ENCODE assay signal across 12 cellular contexts in the genomic region with DNA sequence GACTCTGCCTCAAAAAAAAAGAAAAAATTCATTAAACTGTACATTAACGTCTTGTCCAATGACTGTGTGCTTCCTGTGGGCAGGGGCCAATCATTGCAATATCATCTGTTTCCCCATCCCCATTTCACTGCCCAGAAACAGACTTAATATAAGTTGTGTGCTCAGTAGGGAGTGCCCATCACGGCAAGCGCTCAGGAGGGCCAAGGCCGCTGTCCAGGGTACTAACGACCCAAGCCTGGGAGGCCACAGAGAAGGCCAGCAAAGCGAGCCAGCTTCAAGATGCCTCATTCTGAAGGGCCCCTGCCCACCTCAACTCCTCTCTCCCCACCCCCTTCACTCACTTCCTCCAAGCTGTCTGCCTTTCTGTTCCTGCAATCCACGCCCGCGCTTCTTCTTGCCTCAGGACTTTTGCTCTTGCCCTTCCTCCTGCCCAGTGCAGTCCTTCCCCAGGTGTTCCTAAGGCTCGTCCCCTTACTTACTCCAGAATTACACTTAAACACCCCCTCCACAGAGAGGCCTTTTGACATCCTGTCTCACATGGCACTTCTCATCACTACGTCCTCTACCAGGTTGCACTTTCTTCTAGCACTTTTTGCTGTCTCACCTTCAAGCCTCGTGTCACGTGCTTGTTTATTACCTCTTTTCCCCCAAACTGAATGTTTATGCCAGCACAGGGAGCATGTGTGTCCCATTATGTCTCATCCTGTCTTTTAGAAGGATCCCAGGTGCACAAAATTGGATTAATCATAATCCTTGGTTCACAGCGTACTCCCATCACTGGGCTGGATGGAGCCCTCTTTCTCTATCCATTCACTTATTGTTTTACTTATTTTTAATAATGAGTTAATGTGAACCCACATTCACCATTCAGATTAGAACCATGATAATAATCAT. TPM values are rescaled to one million over a fixed set of nuclear protein-coding genes. Genes with fewer than 3 reads are reported as not detected.
DNase-seq lines count a peak whose midpoint lies in the region; FAIRE-seq and TF ChIP-seq lines count a peak whose summit lies in the region.
"Had no signal": no experiment of that assay in that cellular context is flagged by ENCODE, and none has a peak within 500 bp of the region (broad histone marks: within the 10 kb centered on the region; RNA-seq: fewer than 3 reads in every experiment).

No MANE protein-coding gene starts in this region.

- H3K4me3 ChIP-seq in fibroblast of pulmonary artery (replicated peaks; ENCODE audit: low read depth, low read length), result no peak overlapping the region
- H3K4me3 ChIP-seq: adrenal gland, pancreas had no signal

- peaks cover 13% of the 10 kb centered on the region for H3K4me1 Mint-ChIP-seq in activated naive CD4-positive, alpha-beta T cell treated with anti-CD3 and anti-CD28 coated beads, Interleukin-2, amount 10 ng/mL, durations not matched to agents 7 days and 5 days
- H3K4me1 Mint-ChIP-seq in activated T-helper 2 cell treated with anti-CD3 and anti-CD28 coated beads, Interferon-gamma antibody, Interleukin-2, Interleukin-4, amounts not matched to agents 10 μg/mL and 5 μg/mL and 100 μg/mL, durations not matched to agents 14 hours and 24 hours and 36 hours (ENCODE audit: low read depth), result no peaks in the 10 kb centered on the region

- intact Hi-C loops in activated T-helper 2 cell treated with anti-CD3 and anti-CD28 coated beads, Interferon-gamma antibody, Interleukin-2, Interleukin-4, amounts not matched to agents 10 μg/mL and 5 μg/mL and 100 μg/mL, durations not matched to agents 14 hours and 24 hours and 36 hours (cut with micrococcal nuclease), result no loop called here

- peaks cover 41% of the 10 kb centered on the region for H3K27me3 Mint-ChIP-seq in activated naive CD4-positive, alpha-beta T cell treated with anti-CD3 and anti-CD28 coated beads, Interleukin-2, amount 10 ng/mL, durations not matched to agents 7 days and 5 days
- peaks cover 13% of the 10 kb centered on the region for H3K27me3 Mint-ChIP-seq in activated T-helper 2 cell treated with anti-CD3 and anti-CD28 coated beads, Interferon-gamma antibody, Interleukin-2, Interleukin-4, amounts not matched to agents 10 μg/mL and 5 μg/mL and 100 μg/mL, durations not matched to agents 14 hours and 24 hours and 36 hours (ENCODE audit: low read depth)

- FAIRE-seq in urothelium cell line (lab: Jason Lieb, UNC), result no peak
- FAIRE-seq: pancreas had no signal

- no peaks in the 10 kb centered on the region for H3K36me3 Mint-ChIP-seq in activated naive CD4-positive, alpha-beta T cell treated with anti-CD3 and anti-CD28 coated beads, Interleukin-2, amount 10 ng/mL, durations not matched to agents 7 days and 5 days
- no peaks in the 10 kb centered on the region for H3K36me3 Mint-ChIP-seq in activated T-helper 2 cell treated with anti-CD3 and anti-CD28 coated beads, Interferon-gamma antibody, Interleukin-2, Interleukin-4, amounts not matched to agents 10 μg/mL and 5 μg/mL and 100 μg/mL, durations not matched to agents 14 hours and 24 hours and 36 hours (ENCODE audit: low read depth)

- TF ChIP-seq CTCF in fibroblast of pulmonary artery (IDR thresholded peaks at IDR 0.05; ENCODE audit: low read length, missing control alignments), result no peak

- DNase-seq in activated naive CD4-positive, alpha-beta T cell treated with anti-CD3 and anti-CD28 coated beads, Interleukin-2, amount 10 ng/mL, durations not matched to agents 7 days and 5 days, result peak; percentile 40
- no peak for DNase-seq in activated naive CD4-positive, alpha-beta T cell treated with Interleukin-2 at 50 U/mL for 16 hours
- DNase-seq in SK-MEL-5 (ENCODE audit: low read depth, low spot score) (peak; percentile 10), fibroblast of pulmonary artery (ENCODE audit: low read depth) (peak; percentile 58), urothelium cell line (ENCODE audit: low spot score) (peak; percentile 52), middle frontal gyrus (ENCODE audit: extremely low spot score, low spot score) (no peak), SIG-M5 treated with dmso at 0.1 percent for 504 hours (lab: John Stamatoyannopoulos, UW; ENCODE audit: unreplicated experiment) (no peak)
- no peak for DNase-seq in activated T-helper 2 cell treated with anti-CD3 and anti-CD28 coated beads, Interferon-gamma antibody, Interleukin-2, Interleukin-4, amounts not matched to agents 10 μg/mL and 5 μg/mL and 100 μg/mL, durations not matched to agents 14 hours and 24 hours and 36 hours (ENCODE audit: low spot score)
- DNase-seq: activated CD4-positive, alpha-beta T cell treated with anti-CD3 and anti-CD28 coated beads, Interleukin-2, amount 50 U/mL, for 1 hour; NCI-H2029; pancreas had no signal

- CTCF ChIA-PET in activated naive CD4-positive, alpha-beta T cell treated with anti-CD3 and anti-CD28 coated beads, Interleukin-2, amount 10 ng/mL, durations not matched to agents 7 days and 5 days (lab: Charles Lee), result interaction anchor here (1.4 kb wide), 1 partner anchor 50 kb away, joined by 3 read pairs; no protein-coding TSS in a partner anchor

- in situ Hi-C loops in SK-MEL-5 (cut with HindIII; ENCODE audit: low pct_unique_long_range_greater_than_20kb, low sequenced_read_pairs), result no loop called here

- no peak overlapping the region for H3K27ac Mint-ChIP-seq in activated naive CD4-positive, alpha-beta T cell treated with anti-CD3 and anti-CD28 coated beads, Interleukin-2, amount 10 ng/mL, durations not matched to agents 7 days and 5 days
- H3K27ac Mint-ChIP-seq in activated T-helper 2 cell treated with anti-CD3 and anti-CD28 coated beads, Interferon-gamma antibody, Interleukin-2, Interleukin-4, amounts not matched to agents 10 μg/mL and 5 μg/mL and 100 μg/mL, durations not matched to agents 14 hours and 24 hours and 36 hours, result no peak overlapping the region

- no peak overlapping the region for H3K4me3 Mint-ChIP-seq in activated naive CD4-positive, alpha-beta T cell treated with anti-CD3 and anti-CD28 coated beads, Interleukin-2, amount 10 ng/mL, durations not matched to agents 7 days and 5 days
- H3K4me3 Mint-ChIP-seq in activated T-helper 2 cell treated with anti-CD3 and anti-CD28 coated beads, Interferon-gamma antibody, Interleukin-2, Interleukin-4, amounts not matched to agents 10 μg/mL and 5 μg/mL and 100 μg/mL, durations not matched to agents 14 hours and 24 hours and 36 hours (ENCODE audit: low read depth), result no peak overlapping the region

- H3K9me3 Mint-ChIP-seq in activated naive CD4-positive, alpha-beta T cell treated with anti-CD3 and anti-CD28 coated beads, Interleukin-2, amount 10 ng/mL, durations not matched to agents 7 days and 5 days, result no peaks in the 10 kb centered on the region
- H3K9me3 Mint-ChIP-seq in activated T-helper 2 cell treated with anti-CD3 and anti-CD28 coated beads, Interferon-gamma antibody, Interleukin-2, Interleukin-4, amounts not matched to agents 10 μg/mL and 5 μg/mL and 100 μg/mL, durations not matched to agents 14 hours and 24 hours and 36 hours, result no peaks in the 10 kb centered on the region

RNA-seq across cellular contexts. Expression of a gene that starts 11.3 kb away (rescaled TPM):
- not detected in 2 replicates for total RNA-seq in SK-MEL-5 (2014; rRNA removed; shearing (Covaris generic))
- 0.05 TPM in 1 of 2 replicates, not detected in the other for polyA plus RNA-seq in SK-MEL-5 (2015; cell fraction: cytosol; rRNA removed)
- polyA plus RNA-seq in SK-MEL-5 (2015; cell fraction: nucleus; rRNA removed), result 0.18 and 0.74 TPM in 2 replicates
- total RNA-seq in activated T-helper 2 cell treated with anti-CD3 and anti-CD28 coated beads, Interferon-gamma antibody, Interleukin-2, Interleukin-4, amounts not matched to agents 10 μg/mL and 5 μg/mL and 100 μg/mL, durations not matched to agents 14 hours and 24 hours and 36 hours, result 48.6 and 49.5 TPM in 2 replicates

Comparison
In these comparisons a context has a peak if more than half of its experiments do, and no peak if none do; other contexts are left out.
1. DNase-seq: peak in activated naive CD4-positive, alpha-beta T cell treated with anti-CD3 and anti-CD28 coated beads, Interleukin-2, amount 10 ng/mL, durations not matched to agents 7 days and 5 days (single experiment), SK-MEL-5 (single experiment), fibroblast of pulmonary artery (single experiment) and urothelium cell line (single experiment); none in activated naive CD4-positive, alpha-beta T cell treated with Interleukin-2 at 50 U/mL for 16 hours (single experiment), middle frontal gyrus (single experiment), SIG-M5 treated with dmso at 0.1 percent for 504 hours (single experiment) and activated T-helper 2 cell treated with anti-CD3 and anti-CD28 coated beads, Interferon-gamma antibody, Interleukin-2, Interleukin-4, amounts not matched to agents 10 μg/mL and 5 μg/mL and 100 μg/mL, durations not matched to agents 14 hours and 24 hours and 36 hours (single experiment).
2. RNA of a gene that starts 11.3 kb away (total RNA-seq): 48.6 to 49.5 TPM in activated T-helper 2 cell treated with anti-CD3 and anti-CD28 coated beads, Interferon-gamma antibody, Interleukin-2, Interleukin-4, amounts not matched to agents 10 μg/mL and 5 μg/mL and 100 μg/mL, durations not matched to agents 14 hours and 24 hours and 36 hours; not detected in SK-MEL-5; every median in the first group is over 10 times any median in the second.